ENCODE assay signal across 1 cellular context in genomic region chr16:75148311-75149195, GRCh38.
TF ChIP-seq lines count a peak whose summit lies in the region.

ZFP1 (plus strand) TSS chr16:75148524; CDS start chr16:75152952, 4,428 bp downstream.

TF ChIP-seq in HepG2, 621 proteins besides CTCF, POLR2A, EP300 and RAD21 (continued from another document and continues in another):
- peak; percentile 78 for TF ChIP-seq UBTF (CRISPR knock-in tag; IDR thresholded peaks at IDR 0.05)
- peak; percentile 64 for TF ChIP-seq ZNF431 (CRISPR knock-in tag; IDR thresholded peaks at IDR 0.05; ENCODE audit: borderline replicate concordance, low read depth)
- no peak for TF ChIP-seq SMC3 (IDR thresholded peaks at IDR 0.05; ENCODE audit: low read length)
- no peak; the same call in 1 of the 2 replicates for TF ChIP-seq ZNF572 (CRISPR knock-in tag; IDR thresholded peaks at IDR 0.05)
- TF ChIP-seq ZBTB37 (CRISPR knock-in tag; IDR thresholded peaks at IDR 0.05) = no peak
- TF ChIP-seq SIX1 (CRISPR knock-in tag; IDR thresholded peaks at IDR 0.05; ENCODE audit: borderline replicate concordance) = no peak
- peak; percentile 62 for TF ChIP-seq FOXP4 (CRISPR knock-in tag; IDR thresholded peaks at IDR 0.05)
- no peak; the same call in 1 of the 2 replicates for TF ChIP-seq SNAPC5 (CRISPR knock-in tag; IDR thresholded peaks at IDR 0.05; ENCODE audit: borderline replicate concordance)
- peak; percentile 84 for TF ChIP-seq GMEB1 (CRISPR knock-in tag; IDR thresholded peaks at IDR 0.05; ENCODE audit: borderline replicate concordance)
- no peak for TF ChIP-seq EED (CRISPR knock-in tag; IDR thresholded peaks at IDR 0.05)
- peak; percentile 74; the same call in 1 of the 2 replicates for TF ChIP-seq ZNF746 (CRISPR knock-in tag; IDR thresholded peaks at IDR 0.05)
- TF ChIP-seq SUZ12 (IDR thresholded peaks at IDR 0.05; ENCODE audit: low read depth, low read length) = peak; percentile 82
- peak; percentile 66 for TF ChIP-seq TFDP1 (CRISPR knock-in tag; IDR thresholded peaks at IDR 0.05; ENCODE audit: borderline replicate concordance)
- no peak for TF ChIP-seq ZBTB42 (CRISPR knock-in tag; IDR thresholded peaks at IDR 0.05)
- TF ChIP-seq AHR (CRISPR knock-in tag; IDR thresholded peaks at IDR 0.05) = peak; percentile 94; the same call in 1 of the 2 replicates
- TF ChIP-seq ARNT (IDR thresholded peaks at IDR 0.05) = no peak
- TF ChIP-seq PTBP1 (IDR thresholded peaks at IDR 0.05; ENCODE audit: low read depth, low read length, poor library complexity, severe bottlenecking) = no peak
- peak; percentile 96 for TF ChIP-seq TIGD3 (CRISPR knock-in tag; IDR thresholded peaks at IDR 0.05; ENCODE audit: borderline replicate concordance)
- TF ChIP-seq NR2C2 (CRISPR knock-in tag; IDR thresholded peaks at IDR 0.05; ENCODE audit: borderline replicate concordance) = peak; percentile 72
- peak; percentile 62 for TF ChIP-seq NFKBIZ (CRISPR knock-in tag; IDR thresholded peaks at IDR 0.05)
- peak; percentile 93 for TF ChIP-seq GPN1 (CRISPR knock-in tag; IDR thresholded peaks at IDR 0.05; ENCODE audit: borderline replicate concordance)
- peak; percentile 83 for TF ChIP-seq SAP130 (CRISPR knock-in tag; IDR thresholded peaks at IDR 0.05; ENCODE audit: low read depth)
- TF ChIP-seq ZZZ3 (CRISPR knock-in tag; IDR thresholded peaks at IDR 0.05; ENCODE audit: borderline replicate concordance) = no peak
- peak; percentile 61; the same call in 1 of the 2 replicates for TF ChIP-seq ZNF546 (CRISPR knock-in tag; conservative IDR thresholded peaks at IDR 0.05)
- TF ChIP-seq ZNF562 (CRISPR knock-in tag; IDR thresholded peaks at IDR 0.05; ENCODE audit: borderline replicate concordance) = no peak
- peak in 1 of 2 experiments; percentile 97; a peak in 2 of 4 replicates for TF ChIP-seq KLF16 (CRISPR knock-in tag; IDR thresholded peaks at IDR 0.05)
- peak; percentile 91; the same call in 1 of the 2 replicates for TF ChIP-seq ZNF414 (CRISPR knock-in tag; IDR thresholded peaks at IDR 0.05)
- TF ChIP-seq ZNF710 (CRISPR knock-in tag; IDR thresholded peaks at IDR 0.05; ENCODE audit: borderline replicate concordance) = peak; percentile 80
- TF ChIP-seq NFE2L2 (IDR thresholded peaks at IDR 0.05; ENCODE audit: low read length) = no peak
- no peak for TF ChIP-seq NR2F6 (IDR thresholded peaks at IDR 0.05)
- TF ChIP-seq NR2F6 (CRISPR knock-in tag; IDR thresholded peaks at IDR 0.05) = peak; percentile 70; the same call in 1 of the 2 replicates
- TF ChIP-seq PREB (CRISPR knock-in tag; IDR thresholded peaks at IDR 0.05) = 0 out of 2 replicates have a peak, but pooled peaks have one; percentile 67
- TF ChIP-seq ZNF362 (CRISPR knock-in tag; IDR thresholded peaks at IDR 0.05; ENCODE audit: borderline replicate concordance) = peak; percentile 29; the same call in 1 of the 2 replicates
- TF ChIP-seq EHMT2 (IDR thresholded peaks at IDR 0.05; ENCODE audit: borderline replicate concordance, low read depth, low read length) = no peak
- TF ChIP-seq MLX (CRISPR knock-in tag; IDR thresholded peaks at IDR 0.05) = peak; percentile 16; the same call in 1 of the 2 replicates
